ENCODE assay signal across 1 cellular context in the genomic region with DNA sequence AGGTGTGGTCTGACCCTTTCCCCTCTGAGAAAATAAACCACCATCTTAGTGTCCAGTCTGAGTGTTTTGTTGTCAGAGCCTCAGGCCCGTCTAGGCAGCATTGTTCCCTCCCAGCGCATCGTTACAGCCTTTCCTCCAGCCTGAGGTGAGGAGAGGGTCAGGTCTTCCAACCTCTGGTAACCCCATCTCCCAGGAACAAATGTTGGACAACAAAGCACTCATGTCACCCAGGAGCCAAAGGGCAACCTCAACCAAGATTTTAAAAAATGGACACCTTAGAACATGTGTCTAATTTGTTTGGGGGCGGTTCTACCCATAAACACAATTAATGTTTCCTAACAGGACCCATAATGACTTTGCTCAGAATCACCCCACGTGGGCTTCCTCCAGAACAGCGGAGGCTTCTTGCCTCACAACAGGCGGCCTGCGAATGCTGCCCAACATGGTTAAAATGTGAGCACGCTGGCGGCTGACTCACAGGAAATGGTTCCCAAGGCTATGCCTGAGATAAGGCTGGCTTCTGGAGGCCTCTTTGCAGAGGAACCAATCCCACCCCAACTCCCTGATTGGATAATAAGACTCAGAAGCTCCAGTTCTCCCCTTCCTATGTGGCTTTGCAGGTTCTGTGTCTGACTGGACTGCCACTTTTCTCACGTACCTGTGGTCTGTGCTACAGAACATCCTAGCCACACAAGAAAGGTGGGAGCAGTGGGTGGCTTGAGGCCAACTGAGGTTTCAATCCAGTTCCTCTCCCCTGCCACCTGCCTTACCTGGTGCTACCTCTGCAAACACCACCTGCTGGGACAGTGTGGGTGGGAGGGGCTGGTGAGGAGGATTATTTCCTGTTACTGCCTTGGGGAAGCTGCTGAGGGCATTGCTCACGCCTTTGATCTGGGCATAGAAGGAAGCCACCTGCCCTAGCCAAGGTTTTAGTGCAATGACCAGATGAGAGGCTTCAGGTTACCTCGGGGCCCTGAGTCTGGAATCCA.
TF ChIP-seq lines count a peak whose summit lies in the region.

No MANE protein-coding gene starts in this region.

TF ChIP-seq in K562, 482 proteins besides CTCF, POLR2A, EP300 and RAD21 (continued from another document and continues in another):
- TF ChIP-seq, protein P1, sequence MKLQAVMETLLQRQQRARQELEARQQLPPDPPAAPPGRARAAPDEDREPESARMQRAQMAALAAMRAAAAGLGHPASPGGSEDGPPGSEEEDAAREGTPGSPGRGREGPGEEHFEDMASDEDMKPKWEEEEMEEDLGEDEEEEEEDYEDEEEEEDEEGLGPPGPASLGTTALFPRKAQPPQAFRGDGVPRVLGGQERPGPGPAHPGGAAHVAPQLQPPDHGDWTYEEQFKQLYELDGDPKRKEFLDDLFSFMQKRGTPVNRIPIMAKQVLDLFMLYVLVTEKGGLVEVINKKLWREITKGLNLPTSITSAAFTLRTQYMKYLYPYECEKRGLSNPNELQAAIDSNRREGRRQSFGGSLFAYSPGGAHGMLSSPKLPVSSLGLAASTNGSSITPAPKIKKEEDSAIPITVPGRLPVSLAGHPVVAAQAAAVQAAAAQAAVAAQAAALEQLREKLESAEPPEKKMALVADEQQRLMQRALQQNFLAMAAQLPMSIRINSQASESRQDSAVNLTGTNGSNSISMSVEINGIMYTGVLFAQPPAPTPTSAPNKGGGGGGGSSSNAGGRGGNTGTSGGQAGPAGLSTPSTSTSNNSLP (IDR thresholded peaks at IDR 0.05; ENCODE audit: borderline replicate concordance, low read depth, low read length), result no peak
- TF ChIP-seq RBFOX2 (IDR thresholded peaks at IDR 0.05; ENCODE audit: low read depth, low read length) (peak; percentile 62), RBM17 (IDR thresholded peaks at IDR 0.05; ENCODE audit: borderline replicate concordance, low read depth, low read length) (no peak), FOXA3 (CRISPR knock-in tag; conservative IDR thresholded peaks at IDR 0.05 in 1 of 2, IDR thresholded peaks at IDR 0.05 in 1 of 2) (no peak; a peak in 1 of 4 replicates), ZNF695 (CRISPR knock-in tag; IDR thresholded peaks at IDR 0.05) (0 out of 2 replicates have a peak, but pooled peaks have one; percentile 36), ZZZ3 (IDR thresholded peaks at IDR 0.05) (no peak), GATAD2A (IDR thresholded peaks at IDR 0.05) (no peak), SMARCE1 (IDR thresholded peaks at IDR 0.05) (peak; percentile 86), DMBX1 (CRISPR knock-in tag; IDR thresholded peaks at IDR 0.05; ENCODE audit: borderline replicate concordance) (peak; percentile 86), ESRRB (CRISPR knock-in tag; IDR thresholded peaks at IDR 0.05; ENCODE audit: borderline replicate concordance) (no peak), CBFA2T2 (conservative IDR thresholded peaks at IDR 0.05) (peak; percentile 70), MTA2 (IDR thresholded peaks at IDR 0.05; ENCODE audit: low read depth) (no peak), HIVEP1 (CRISPR knock-in tag; IDR thresholded peaks at IDR 0.05) (no peak), ZNF830 (CRISPR knock-in tag; IDR thresholded peaks at IDR 0.05) (0 out of 2 replicates have a peak, but pooled peaks have one; percentile 30), RAD51 (IDR thresholded peaks at IDR 0.05; ENCODE audit: borderline replicate concordance, low read depth) (peak; percentile 71), GATAD2B (IDR thresholded peaks at IDR 0.05; ENCODE audit: borderline replicate concordance) (no peak), CC2D1A (IDR thresholded peaks at IDR 0.05) (no peak), XRCC4 (IDR thresholded peaks at IDR 0.05; ENCODE audit: extremely low read depth, insufficient read depth, insufficient read length) (no peak), POLR2G (IDR thresholded peaks at IDR 0.05; ENCODE audit: low read depth, low read length) (peak; percentile 47; the same call in 1 of the 2 replicates), HNRNPL (IDR thresholded peaks at IDR 0.05; ENCODE audit: low read depth, low read length) (0 out of 2 replicates have a peak, but pooled peaks have one; percentile 31), GTF2E2 (tag; IDR thresholded peaks at IDR 0.05) (peak; percentile 10; the same call in 1 of the 2 replicates), SIRT6 (IDR thresholded peaks at IDR 0.05; ENCODE audit: low read depth, low read length) (no peak), SREBF2 (CRISPR knock-in tag; IDR thresholded peaks at IDR 0.05) (no peak), HNRNPH1 (optimal IDR thresholded peaks at IDR 0.05; ENCODE audit: low read depth, low read length) (no peak), MYC (IDR thresholded peaks at IDR 0.05; ENCODE audit: low read depth, low read length) (peak; percentile 97), MYC (CRISPR knock-in tag; IDR thresholded peaks at IDR 0.05; ENCODE audit: borderline replicate concordance, low read depth) (peak; percentile 37; the same call in 1 of the 2 replicates), ZFPM2 (CRISPR knock-in tag; IDR thresholded peaks at IDR 0.05) (no peak), HNRNPK (IDR thresholded peaks at IDR 0.05; ENCODE audit: low read depth, low read length, poor library complexity, severe bottlenecking) (no peak), KDM2B (CRISPR knock-in tag; IDR thresholded peaks at IDR 0.05) (no peak), GTF2F1 (IDR thresholded peaks at IDR 0.05; ENCODE audit: low read depth, low read length) (no peak), ZKSCAN8 (CRISPR knock-in tag; IDR thresholded peaks at IDR 0.05) (peak; percentile 89), ELF1 (tag; IDR thresholded peaks at IDR 0.05) (no peak), MEF2D (tag; conservative IDR thresholded peaks at IDR 0.05; ENCODE audit: low read depth) (0 out of 2 replicates have a peak, but pooled peaks have one; percentile 64), NEUROD1 (IDR thresholded peaks at IDR 0.05; ENCODE audit: borderline replicate concordance, low read depth, low read length, partially characterized antibody) (peak; percentile 82), MTA3 (IDR thresholded peaks at IDR 0.05; ENCODE audit: borderline replicate concordance) (peak; percentile 58; the same call in 1 of the 2 replicates)
- TF ChIP-seq, protein P2, sequence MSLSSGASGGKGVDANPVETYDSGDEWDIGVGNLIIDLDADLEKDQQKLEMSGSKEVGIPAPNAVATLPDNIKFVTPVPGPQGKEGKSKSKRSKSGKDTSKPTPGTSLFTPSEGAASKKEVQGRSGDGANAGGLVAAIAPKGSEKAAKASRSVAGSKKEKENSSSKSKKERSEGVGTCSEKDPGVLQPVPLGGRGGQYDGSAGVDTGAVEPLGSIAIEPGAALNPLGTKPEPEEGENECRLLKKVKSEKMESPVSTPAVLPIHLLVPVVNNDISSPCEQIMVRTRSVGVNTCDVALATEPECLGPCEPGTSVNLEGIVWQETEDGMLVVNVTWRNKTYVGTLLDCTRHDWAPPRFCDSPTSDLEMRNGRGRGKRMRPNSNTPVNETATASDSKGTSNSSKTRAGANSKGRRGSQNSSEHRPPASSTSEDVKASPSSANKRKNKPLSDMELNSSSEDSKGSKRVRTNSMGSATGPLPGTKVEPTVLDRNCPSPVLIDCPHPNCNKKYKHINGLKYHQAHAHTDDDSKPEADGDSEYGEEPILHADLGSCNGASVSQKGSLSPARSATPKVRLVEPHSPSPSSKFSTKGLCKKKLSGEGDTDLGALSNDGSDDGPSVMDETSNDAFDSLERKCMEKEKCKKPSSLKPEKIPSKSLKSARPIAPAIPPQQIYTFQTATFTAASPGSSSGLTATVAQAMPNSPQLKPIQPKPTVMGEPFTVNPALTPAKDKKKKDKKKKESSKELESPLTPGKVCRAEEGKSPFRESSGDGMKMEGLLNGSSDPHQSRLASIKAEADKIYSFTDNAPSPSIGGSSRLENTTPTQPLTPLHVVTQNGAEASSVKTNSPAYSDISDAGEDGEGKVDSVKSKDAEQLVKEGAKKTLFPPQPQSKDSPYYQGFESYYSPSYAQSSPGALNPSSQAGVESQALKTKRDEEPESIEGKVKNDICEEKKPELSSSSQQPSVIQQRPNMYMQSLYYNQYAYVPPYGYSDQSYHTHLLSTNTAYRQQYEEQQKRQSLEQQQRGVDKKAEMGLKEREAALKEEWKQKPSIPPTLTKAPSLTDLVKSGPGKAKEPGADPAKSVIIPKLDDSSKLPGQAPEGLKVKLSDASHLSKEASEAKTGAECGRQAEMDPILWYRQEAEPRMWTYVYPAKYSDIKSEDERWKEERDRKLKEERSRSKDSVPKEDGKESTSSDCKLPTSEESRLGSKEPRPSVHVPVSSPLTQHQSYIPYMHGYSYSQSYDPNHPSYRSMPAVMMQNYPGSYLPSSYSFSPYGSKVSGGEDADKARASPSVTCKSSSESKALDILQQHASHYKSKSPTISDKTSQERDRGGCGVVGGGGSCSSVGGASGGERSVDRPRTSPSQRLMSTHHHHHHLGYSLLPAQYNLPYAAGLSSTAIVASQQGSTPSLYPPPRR (CRISPR knock-in tag; IDR thresholded peaks at IDR 0.05; ENCODE audit: borderline replicate concordance), result no peak
- TF ChIP-seq, protein P3, sequence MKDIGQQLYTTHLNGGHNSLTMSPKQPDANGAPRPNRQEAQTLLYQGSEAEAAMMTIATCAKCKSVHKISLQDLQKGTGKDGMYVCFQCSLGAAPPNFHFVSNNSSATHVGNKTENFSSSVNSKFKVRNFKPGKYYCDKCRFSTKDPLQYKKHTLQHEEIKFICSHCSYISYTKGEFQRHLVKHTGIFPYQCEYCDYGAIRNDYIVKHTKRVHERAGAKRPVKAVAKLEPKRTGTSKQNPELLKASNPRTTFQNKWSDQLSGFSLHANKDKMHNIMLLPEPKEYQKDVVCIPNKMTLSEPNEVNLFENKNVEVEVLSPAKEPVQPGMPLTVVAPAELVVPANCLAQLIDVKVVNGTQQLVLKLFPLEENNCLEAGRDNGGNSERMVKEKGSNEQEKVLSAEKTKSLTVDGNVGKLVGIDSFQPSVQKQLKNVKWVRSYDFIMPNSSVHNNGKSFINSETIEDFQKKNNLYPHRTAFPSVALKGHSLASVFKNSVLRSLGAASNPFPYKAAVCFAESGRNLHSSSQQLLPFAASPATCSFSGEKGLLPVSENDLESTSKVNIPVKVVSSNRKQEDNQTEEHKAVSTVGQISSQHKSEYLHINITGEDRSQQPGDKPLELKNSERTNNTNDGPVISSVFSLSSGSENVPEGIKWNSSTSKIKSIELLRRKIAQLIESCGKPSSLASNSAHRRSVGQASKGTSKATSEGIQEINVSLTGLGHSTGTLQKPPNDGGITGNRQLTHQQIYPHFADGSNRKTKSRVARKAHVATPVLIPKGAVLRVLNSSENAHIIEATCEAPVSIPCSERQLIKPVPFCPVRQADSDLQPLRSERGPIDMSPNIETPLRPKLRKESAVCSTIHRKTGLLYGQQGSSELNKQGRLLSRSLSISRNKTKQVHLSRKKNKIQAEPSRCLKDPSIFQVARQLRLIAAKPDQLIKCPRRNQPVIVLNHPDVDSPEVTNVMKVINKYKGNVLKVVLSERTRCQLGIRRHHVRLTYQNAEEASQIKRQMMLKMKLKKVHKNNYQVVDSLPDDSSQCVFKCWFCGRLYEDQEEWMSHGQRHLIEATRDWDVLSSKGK (CRISPR knock-in tag; IDR thresholded peaks at IDR 0.05), result no peak
- TF ChIP-seq, protein P4, sequence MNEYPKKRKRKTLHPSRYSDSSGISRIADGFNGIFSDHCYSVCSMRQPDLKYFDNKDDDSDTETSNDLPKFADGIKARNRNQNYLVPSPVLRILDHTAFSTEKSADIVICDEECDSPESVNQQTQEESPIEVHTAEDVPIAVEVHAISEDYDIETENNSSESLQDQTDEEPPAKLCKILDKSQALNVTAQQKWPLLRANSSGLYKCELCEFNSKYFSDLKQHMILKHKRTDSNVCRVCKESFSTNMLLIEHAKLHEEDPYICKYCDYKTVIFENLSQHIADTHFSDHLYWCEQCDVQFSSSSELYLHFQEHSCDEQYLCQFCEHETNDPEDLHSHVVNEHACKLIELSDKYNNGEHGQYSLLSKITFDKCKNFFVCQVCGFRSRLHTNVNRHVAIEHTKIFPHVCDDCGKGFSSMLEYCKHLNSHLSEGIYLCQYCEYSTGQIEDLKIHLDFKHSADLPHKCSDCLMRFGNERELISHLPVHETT (CRISPR knock-in tag; conservative IDR thresholded peaks at IDR 0.05 in 1 of 2, IDR thresholded peaks at IDR 0.05 in 1 of 2), result peak in 1 of 2 experiments; percentile 84; a peak in 2 of 4 replicates
- TF ChIP-seq, protein P5, sequence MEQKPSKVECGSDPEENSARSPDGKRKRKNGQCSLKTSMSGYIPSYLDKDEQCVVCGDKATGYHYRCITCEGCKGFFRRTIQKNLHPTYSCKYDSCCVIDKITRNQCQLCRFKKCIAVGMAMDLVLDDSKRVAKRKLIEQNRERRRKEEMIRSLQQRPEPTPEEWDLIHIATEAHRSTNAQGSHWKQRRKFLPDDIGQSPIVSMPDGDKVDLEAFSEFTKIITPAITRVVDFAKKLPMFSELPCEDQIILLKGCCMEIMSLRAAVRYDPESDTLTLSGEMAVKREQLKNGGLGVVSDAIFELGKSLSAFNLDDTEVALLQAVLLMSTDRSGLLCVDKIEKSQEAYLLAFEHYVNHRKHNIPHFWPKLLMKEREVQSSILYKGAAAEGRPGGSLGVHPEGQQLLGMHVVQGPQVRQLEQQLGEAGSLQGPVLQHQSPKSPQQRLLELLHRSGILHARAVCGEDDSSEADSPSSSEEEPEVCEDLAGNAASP (IDR thresholded peaks at IDR 0.05), result no peak
- TF ChIP-seq, protein P6, sequence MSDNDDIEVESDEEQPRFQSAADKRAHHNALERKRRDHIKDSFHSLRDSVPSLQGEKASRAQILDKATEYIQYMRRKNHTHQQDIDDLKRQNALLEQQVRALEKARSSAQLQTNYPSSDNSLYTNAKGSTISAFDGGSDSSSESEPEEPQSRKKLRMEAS (CRISPR knock-in tag; IDR thresholded peaks at IDR 0.05), result peak; percentile 96
- TF ChIP-seq, protein P7, sequence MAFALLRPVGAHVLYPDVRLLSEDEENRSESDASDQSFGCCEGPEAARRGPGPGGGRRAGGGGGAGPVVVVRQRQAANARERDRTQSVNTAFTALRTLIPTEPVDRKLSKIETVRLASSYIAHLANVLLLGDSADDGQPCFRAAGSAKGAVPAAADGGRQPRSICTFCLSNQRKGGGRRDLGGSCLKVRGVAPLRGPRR (CRISPR knock-in tag; IDR thresholded peaks at IDR 0.05), result no peak
